ENCODE assay signal across 9 cellular contexts in genomic region chrX:46710927-46711623, GRCh38. TPM values are rescaled to one million over a fixed set of nuclear protein-coding genes. Genes with fewer than 3 reads are reported as not detected.
DNase-seq lines count a peak whose midpoint lies in the region; ATAC-seq, FAIRE-seq and TF ChIP-seq lines count a peak whose summit lies in the region.
"Had no signal": no experiment of that assay in that cellular context is flagged by ENCODE, and none has a peak within 500 bp of the region (broad histone marks: within the 10 kb centered on the region; RNA-seq: fewer than 3 reads in every experiment).

No MANE protein-coding gene starts in this region.

- FAIRE-seq in GM18507 (lab: Jason Lieb, UNC) (peak; percentile 89), RCC 7860 (lab: Jason Lieb, UNC) (no peak), kidney (lab: Jason Lieb, UNC) (no peak)

- peak; percentile 16 for ATAC-seq in activated naive CD8-positive, alpha-beta T cell treated with anti-CD3 and anti-CD28 coated beads, Interleukin-2, amount 50 U/mL, for 24 hours

- H3K27ac Mint-ChIP-seq in activated naive CD8-positive, alpha-beta T cell treated with anti-CD3 and anti-CD28 coated beads, Interleukin-2, amount 50 U/mL, for 24 hours = peak overlapping the region; percentile 82
- no peak overlapping the region for H3K27ac Mint-ChIP-seq in nephron progenitor cell

- no peaks in the 10 kb centered on the region for H3K36me3 ChIP-seq in kidney (ENCODE audit: control insufficient read depth in 1 of 2, insufficient read depth in 2 of 2, low read length in 2 of 2)

- H3K9ac ChIP-seq in kidney (ENCODE audit: low read length in 2 of 2) = no peak overlapping the region

- H3K27ac ChIP-seq in kidney (ENCODE audit: low read depth in 2 of 2, low read length in 2 of 2) = no peak overlapping the region
- H3K27ac ChIP-seq: dorsolateral prefrontal cortex had no signal

- DNase-seq in COR-L47 (lab: John Stamatoyannopoulos, UW) (peak; percentile 67), GM18507 (ENCODE audit: extremely low spot score, insufficient read length, low read depth) (no peak), NCI-H1930 (lab: John Stamatoyannopoulos, UW) (peak; percentile 19 to 20), RPMI8226 (no peak), nephron progenitor cell (no peak), RCC 7860 (ENCODE audit: low spot score) (no peak), kidney (no peak)
- no peak for DNase-seq in activated naive CD8-positive, alpha-beta T cell treated with anti-CD3 and anti-CD28 coated beads, Interleukin-2, amount 50 U/mL, for 24 hours

- H3K27me3 Mint-ChIP-seq in activated naive CD8-positive, alpha-beta T cell treated with anti-CD3 and anti-CD28 coated beads, Interleukin-2, amount 50 U/mL, for 24 hours = no peaks in the 10 kb centered on the region
- H3K27me3 Mint-ChIP-seq in nephron progenitor cell (ENCODE audit: low read depth, poor library complexity) = peaks cover 10% of the 10 kb centered on the region

- no peaks in the 10 kb centered on the region for H3K9me3 Mint-ChIP-seq in activated naive CD8-positive, alpha-beta T cell treated with anti-CD3 and anti-CD28 coated beads, Interleukin-2, amount 50 U/mL, for 24 hours
- peaks cover 52% of the 10 kb centered on the region for H3K9me3 Mint-ChIP-seq in nephron progenitor cell

- intact Hi-C loops in kidney (cut with DNase I) = no loop called here

- H3K9me3 ChIP-seq in kidney (ENCODE audit: control insufficient read depth in 1 of 2, low read length in 2 of 2) = no peaks in the 10 kb centered on the region

- no peak overlapping the region for H3K4me3 ChIP-seq in kidney (ENCODE audit: low read length in 2 of 2)
- H3K4me3 ChIP-seq: dorsolateral prefrontal cortex had no signal

- H3K4me3 Mint-ChIP-seq in activated naive CD8-positive, alpha-beta T cell treated with anti-CD3 and anti-CD28 coated beads, Interleukin-2, amount 50 U/mL, for 24 hours = peak overlapping the region; percentile 56
- no peak overlapping the region for H3K4me3 Mint-ChIP-seq in nephron progenitor cell

- peaks cover 78% of the 10 kb centered on the region for H3K4me1 Mint-ChIP-seq in activated naive CD8-positive, alpha-beta T cell treated with anti-CD3 and anti-CD28 coated beads, Interleukin-2, amount 50 U/mL, for 24 hours
- peaks cover 19% of the 10 kb centered on the region for H3K4me1 Mint-ChIP-seq in nephron progenitor cell

- H3K4me1 ChIP-seq in kidney (ENCODE audit: control insufficient read depth in 1 of 2, insufficient read depth in 1 of 2, low read depth in 1 of 2, low read length in 2 of 2) = no peaks in the 10 kb centered on the region

- H3K36me3 Mint-ChIP-seq in activated naive CD8-positive, alpha-beta T cell treated with anti-CD3 and anti-CD28 coated beads, Interleukin-2, amount 50 U/mL, for 24 hours (ENCODE audit: low read depth) = peaks cover 5% of the 10 kb centered on the region
- H3K36me3 Mint-ChIP-seq in nephron progenitor cell (ENCODE audit: low read depth) = no peaks in the 10 kb centered on the region

- TF ChIP-seq CTCF in nephron progenitor cell (IDR thresholded peaks at IDR 0.05) (no peak), kidney (IDR thresholded peaks at IDR 0.05; ENCODE audit: borderline replicate concordance, extremely low read depth, insufficient read depth) (no peak)

RNA-seq across cellular contexts. Expression of gene SLC9A7, which starts 47.8 kb away (rescaled TPM):
- total RNA-seq in kidney = 16.1 TPM
- 2.4 TPM for polyA plus RNA-seq in kidney (ENCODE audit: insufficient read depth, low read depth, low replicate concordance)

Comparison
In these comparisons a context has a peak if more than half of its experiments do, and no peak if none do; other contexts are left out.
1. DNase-seq: peak in COR-L47 (single experiment) and NCI-H1930 (2 of 2); none in GM18507 (single experiment), activated naive CD8-positive, alpha-beta T cell treated with anti-CD3 and anti-CD28 coated beads, Interleukin-2, amount 50 U/mL, for 24 hours (single experiment), RPMI8226 (single experiment), nephron progenitor cell (single experiment), RCC 7860 (single experiment) and kidney (single experiment).